In the genomic region with DNA sequence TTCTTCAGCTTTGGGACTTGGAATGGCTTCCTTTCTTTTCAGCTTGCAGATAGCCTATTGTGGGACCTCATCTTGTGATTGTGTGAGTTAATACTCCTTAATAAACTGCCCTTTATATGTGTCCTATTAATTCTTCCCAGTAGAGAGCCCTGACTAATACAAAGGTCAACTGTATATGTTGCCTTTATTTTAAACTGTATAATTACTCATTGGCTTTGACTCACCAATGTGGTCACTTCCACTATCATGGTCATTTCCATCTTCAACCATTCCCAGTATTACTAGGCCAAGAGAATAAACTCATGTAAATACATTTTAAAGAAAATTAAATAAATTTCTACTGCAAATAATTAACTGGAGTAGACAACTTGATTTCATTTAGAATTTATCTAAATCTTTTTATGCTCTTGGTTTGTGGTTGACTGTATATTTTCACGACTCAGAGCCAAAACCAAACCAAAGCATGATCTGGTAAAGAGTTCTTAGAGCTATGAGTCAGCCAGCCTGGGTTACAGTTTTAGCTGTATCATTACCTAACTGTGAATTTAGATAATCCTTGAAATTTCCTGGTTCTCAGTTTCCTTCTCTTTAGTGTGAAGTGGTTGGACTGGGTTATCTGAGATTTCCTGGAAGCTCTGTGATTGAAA, we compare ENCODE assay signal across 12 cellular contexts.
A peak's percentile ranks its signal among the peaks of the same experiment; 100 is the strongest.
DNase-seq lines count a peak whose midpoint lies in the region; ATAC-seq, FAIRE-seq and TF ChIP-seq lines count a peak whose summit lies in the region.
"Had no signal": no experiment of that assay in that cellular context is flagged by ENCODE, and none has a peak within 500 bp of the region (broad histone marks: within the 10 kb centered on the region; RNA-seq: fewer than 3 reads in every experiment).

No MANE protein-coding gene starts in this region.

- no peak overlapping the region for H2AFZ ChIP-seq in GM12878 (ENCODE audit: control insufficient read depth, low read depth, low read length)
- H2AFZ ChIP-seq in keratinocyte (ENCODE audit: control insufficient read depth, low read length) = no peak overlapping the region

- H3K9ac ChIP-seq in GM12878 (ENCODE audit: control insufficient read depth, insufficient read depth, low read length) = no peak overlapping the region
- H3K9ac ChIP-seq in keratinocyte (ENCODE audit: control insufficient read depth, extremely low read depth, insufficient read depth, low read length) = no peak overlapping the region

- H3K9me1 ChIP-seq in keratinocyte (ENCODE audit: control insufficient read depth, extremely low read depth, insufficient read depth, low read length) = no peaks in the 10 kb centered on the region

- dilution Hi-C loops in keratinocyte (cut with MboI; ENCODE audit: extremely low pct_ligation_motif_present, low sequenced_read_pairs) = no loop called here

- H3K36me3 ChIP-seq in GM12878 (ENCODE audit: control insufficient read depth in 2 of 2, insufficient read depth in 2 of 2, low read length in 1 of 2) = no peaks in the 10 kb centered on the region
- H3K36me3 ChIP-seq in keratinocyte (ENCODE audit: control insufficient read depth in 2 of 2, extremely low read depth in 1 of 2, insufficient read depth in 2 of 2, low read length in 2 of 2) = no peaks in the 10 kb centered on the region

- H3K4me1 ChIP-seq in GM12878 (ENCODE audit: control insufficient read depth, insufficient read depth, low read length) (no peaks in the 10 kb centered on the region), keratinocyte (ENCODE audit: control insufficient read depth, extremely low read depth, insufficient read depth, low read length) (peaks cover 8% of the 10 kb centered on the region)

- peak; percentile 34 for DNase-seq in AG09309 (ENCODE audit: low read depth)
- DNase-seq in LHCN-M2 (ENCODE audit: low read depth) = peak; percentile 85
- no peak for DNase-seq in GM12878 (ENCODE audit: low read depth, low spot score)
- DNase-seq in keratinocyte (ENCODE audit: low read depth, low spot score) = peak; percentile 2
- DNase-seq in activated effector memory CD4-positive, alpha-beta T cell treated with anti-CD3 and anti-CD28 coated beads, Interleukin-2, amount 50 U/mL, for 16 hours = no peak
- DNase-seq in GM13976 (ENCODE audit: low spot score) = no peak
- DNase-seq in DMS79 (lab: John Stamatoyannopoulos, UW) = no peak
- DNase-seq: cerebellar nuclear complex, glutamatergic neuron had no signal

- TF ChIP-seq CTCF in AG09309 (IDR thresholded peaks at IDR 0.05; ENCODE audit: control insufficient read depth, insufficient read depth, low read depth, low read length, missing control alignments) (no peak), GM12878 (IDR thresholded peaks at IDR 0.05 in 2 of 3, conservative IDR thresholded peaks at IDR 0.05 in 1 of 3; ENCODE audit: control insufficient read depth in 2 of 3, extremely low read depth in 1 of 3, insufficient read depth in 1 of 3, low read depth in 3 of 3, low read length in 3 of 3) (no peak), keratinocyte (optimal IDR thresholded peaks at IDR 0.05 in 1 of 3, IDR thresholded peaks at IDR 0.05 in 1 of 3, conservative IDR thresholded peaks at IDR 0.05 in 1 of 3; ENCODE audit: extremely low read depth in 1 of 3, insufficient read depth in 2 of 3, low read length in 3 of 3) (no peak), GM13976 (IDR thresholded peaks at IDR 0.05; ENCODE audit: borderline replicate concordance, control extremely low read depth, extremely low read depth, insufficient read depth, missing control alignments) (no peak)

- TF ChIP-seq RAD21 in GM12878 (IDR thresholded peaks at IDR 0.05; ENCODE audit: insufficient read depth, low read depth, low read length) = no peak

- H3K27ac ChIP-seq in GM12878 (ENCODE audit: control insufficient read depth, insufficient read depth) (no peak overlapping the region), keratinocyte (ENCODE audit: control insufficient read depth, insufficient read depth, low read length) (no peak overlapping the region)
- H3K27ac ChIP-seq: C4-2B had no signal

- SMC1A ChIA-PET in GM12878 (lab: Charles Lee; ENCODE audit: uncharacterized antibody, unreplicated experiment) = no interaction called here

- H4K20me1 ChIP-seq in GM12878 (ENCODE audit: control insufficient read depth, insufficient read depth) (no peaks in the 10 kb centered on the region), keratinocyte (ENCODE audit: control insufficient read depth, extremely low read depth, insufficient read depth, low read length) (no peaks in the 10 kb centered on the region)

- H3K4me2 ChIP-seq in GM12878 (ENCODE audit: control insufficient read depth, insufficient read depth) = no peak overlapping the region
- H3K4me2 ChIP-seq in keratinocyte (ENCODE audit: control insufficient read depth, extremely low read depth, insufficient read depth, low read depth, low read length) = no peak overlapping the region

- RAD21 ChIA-PET in GM12878 (lab: Charles Lee; ENCODE audit: unreplicated experiment) = no interaction called here

- H3K9me3 ChIP-seq in GM12878 (replicated peaks; ENCODE audit: control insufficient read depth, insufficient read depth, low read length) (no peaks in the 10 kb centered on the region), keratinocyte (ENCODE audit: control insufficient read depth, low read depth, low read length) (no peaks in the 10 kb centered on the region)

- TF ChIP-seq POLR2A in GM12878 (IDR thresholded peaks at IDR 0.05; ENCODE audit: low read depth, low read length) = no peak

- 0% methylated on average over 1 of the region's 1 CpG for WGBS in GM12878 (ENCODE audit: insufficient coverage, insufficient replicate concordance, low lambda C conversion rate, missing lambda C conversion rate)

- CTCF ChIA-PET in GM12878 (lab: Yijun Ruan, JAX) = interaction anchor here (0.6 kb wide), 1 partner anchor 20 kb away, joined by 3 read pairs; no protein-coding TSS in a partner anchor

- POLR2A ChIA-PET in GM12878 (lab: Charles Lee) = no interaction called here

- TF ChIP-seq EP300 in GM12878 (IDR thresholded peaks at IDR 0.05; ENCODE audit: borderline replicate concordance in 1 of 2, control insufficient read depth in 1 of 2, low read depth in 2 of 2, low read length in 2 of 2) = no peak

- ATAC-seq in GM12878 (peak; percentile 42; the same call in 2 of the 3 replicates), HG03025 (IDR thresholded peaks at IDR 0.05; ENCODE audit: low FRiP score, unreplicated experiment) (no peak)
- ATAC-seq: HepG2 had no signal

- in situ Hi-C loops in GM12878 (cut with MboI) (no loop called here), GM13976 (cut with MboI; ENCODE audit: low sequenced_read_pairs, unreplicated experiment) (no loop called here)

- no peak for FAIRE-seq in GM12878 (lab: Jason Lieb, UNC)
- no peak for FAIRE-seq in keratinocyte (lab: Jason Lieb, UNC)
- FAIRE-seq: HepG2 had no signal

- intact Hi-C loops in GM12878 (cut with micrococcal nuclease; ENCODE audit: unreplicated experiment) = no loop called here

- BruUV-seq in GM12878 (replicated peaks; lab: Mats Ljungman, UMichigan) = no TSS peak

- H3K27me3 ChIP-seq in GM12878 (replicated peaks in 1 of 2; ENCODE audit: control insufficient read depth in 2 of 2, insufficient read depth in 2 of 2, low read length in 1 of 2) = no peaks in the 10 kb centered on the region
- H3K27me3 ChIP-seq in keratinocyte (ENCODE audit: control insufficient read depth, extremely low read depth, insufficient read depth, low read length) = no peaks in the 10 kb centered on the region

- H3K4me3 ChIP-seq in AG09309 (ENCODE audit: control insufficient read depth, low read depth, low read length) (no peak overlapping the region), GM12878 (no peak overlapping the region), keratinocyte (ENCODE audit: control insufficient read depth in 2 of 3, extremely low read depth in 1 of 3, insufficient read depth in 2 of 3, low read depth in 1 of 3, low read length in 3 of 3) (no peak overlapping the region)

- no peaks in the 10 kb centered on the region for H3K79me2 ChIP-seq in GM12878 (ENCODE audit: control insufficient read depth, insufficient read depth, low read length)
- H3K79me2 ChIP-seq in keratinocyte (ENCODE audit: control insufficient read depth, insufficient read depth, low read length) = no peaks in the 10 kb centered on the region

TF ChIP-seq in GM12878, 131 proteins besides CTCF, POLR2A, EP300 and RAD21 (continues in another document):
- TF ChIP-seq TARDBP (IDR thresholded peaks at IDR 0.05; ENCODE audit: borderline replicate concordance) (no peak), SIN3A (IDR thresholded peaks at IDR 0.05; ENCODE audit: low read depth, low read length) (no peak), IKZF1 (conservative IDR thresholded peaks at IDR 0.05) (no peak), STAT3 (IDR thresholded peaks at IDR 0.05; ENCODE audit: low read depth, low read length) (no peak), ZNF274 (IDR thresholded peaks at IDR 0.05; ENCODE audit: insufficient read depth, insufficient read length) (no peak), ZNF622 (IDR thresholded peaks at IDR 0.05) (no peak), BRCA1 (IDR thresholded peaks at IDR 0.05; ENCODE audit: low read depth, low read length) (no peak), SMARCA5 (IDR thresholded peaks at IDR 0.05) (no peak)
- TF ChIP-seq, protein P1, sequence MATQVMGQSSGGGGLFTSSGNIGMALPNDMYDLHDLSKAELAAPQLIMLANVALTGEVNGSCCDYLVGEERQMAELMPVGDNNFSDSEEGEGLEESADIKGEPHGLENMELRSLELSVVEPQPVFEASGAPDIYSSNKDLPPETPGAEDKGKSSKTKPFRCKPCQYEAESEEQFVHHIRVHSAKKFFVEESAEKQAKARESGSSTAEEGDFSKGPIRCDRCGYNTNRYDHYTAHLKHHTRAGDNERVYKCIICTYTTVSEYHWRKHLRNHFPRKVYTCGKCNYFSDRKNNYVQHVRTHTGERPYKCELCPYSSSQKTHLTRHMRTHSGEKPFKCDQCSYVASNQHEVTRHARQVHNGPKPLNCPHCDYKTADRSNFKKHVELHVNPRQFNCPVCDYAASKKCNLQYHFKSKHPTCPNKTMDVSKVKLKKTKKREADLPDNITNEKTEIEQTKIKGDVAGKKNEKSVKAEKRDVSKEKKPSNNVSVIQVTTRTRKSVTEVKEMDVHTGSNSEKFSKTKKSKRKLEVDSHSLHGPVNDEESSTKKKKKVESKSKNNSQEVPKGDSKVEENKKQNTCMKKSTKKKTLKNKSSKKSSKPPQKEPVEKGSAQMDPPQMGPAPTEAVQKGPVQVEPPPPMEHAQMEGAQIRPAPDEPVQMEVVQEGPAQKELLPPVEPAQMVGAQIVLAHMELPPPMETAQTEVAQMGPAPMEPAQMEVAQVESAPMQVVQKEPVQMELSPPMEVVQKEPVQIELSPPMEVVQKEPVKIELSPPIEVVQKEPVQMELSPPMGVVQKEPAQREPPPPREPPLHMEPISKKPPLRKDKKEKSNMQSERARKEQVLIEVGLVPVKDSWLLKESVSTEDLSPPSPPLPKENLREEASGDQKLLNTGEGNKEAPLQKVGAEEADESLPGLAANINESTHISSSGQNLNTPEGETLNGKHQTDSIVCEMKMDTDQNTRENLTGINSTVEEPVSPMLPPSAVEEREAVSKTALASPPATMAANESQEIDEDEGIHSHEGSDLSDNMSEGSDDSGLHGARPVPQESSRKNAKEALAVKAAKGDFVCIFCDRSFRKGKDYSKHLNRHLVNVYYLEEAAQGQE (IDR thresholded peaks at IDR 0.05; ENCODE audit: low read depth, low read length) = no peak

Comparison
In these comparisons a context has a peak if more than half of its experiments do, and no peak if none do; other contexts are left out.
1. DNase-seq: peak in AG09309 (single experiment), LHCN-M2 (single experiment) and keratinocyte (single experiment); none in GM12878 (single experiment), activated effector memory CD4-positive, alpha-beta T cell treated with anti-CD3 and anti-CD28 coated beads, Interleukin-2, amount 50 U/mL, for 16 hours (single experiment), GM13976 (single experiment) and DMS79 (single experiment).